ENCODE assay signal across 8 cellular contexts in the genomic region with DNA sequence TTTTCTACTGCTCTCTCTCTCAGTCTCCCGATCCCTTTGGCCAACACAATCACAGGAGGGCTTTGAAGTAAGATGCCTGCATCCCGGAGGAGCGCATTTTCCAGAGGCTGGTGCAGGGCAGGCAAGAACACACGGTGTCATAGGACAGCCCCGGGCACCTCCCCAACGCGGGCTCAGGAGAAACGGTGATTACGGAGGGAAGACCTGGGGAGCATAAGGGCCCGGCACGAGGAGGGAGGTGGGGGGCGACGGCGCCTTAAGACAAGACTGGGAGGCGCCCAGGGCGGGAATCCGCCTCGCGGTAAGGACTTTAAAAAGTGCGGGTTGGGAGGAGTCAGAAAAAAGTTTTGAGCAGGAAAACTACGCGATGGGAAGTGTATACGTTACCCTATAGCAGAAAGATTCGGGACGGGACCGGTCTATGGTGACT. TPM values are rescaled to one million over a fixed set of nuclear protein-coding genes. Genes with fewer than 3 reads are reported as not detected.
DNase-seq lines count a peak whose midpoint lies in the region; ATAC-seq and TF ChIP-seq lines count a peak whose summit lies in the region.

No MANE protein-coding gene starts in this region.

- peak overlapping the region; percentile 50 for H3K27ac ChIP-seq in OCI-LY7 (ENCODE audit: low read depth, low read length, poor library complexity, severe bottlenecking)
- H3K27ac ChIP-seq in brain microvascular endothelial cell, result peak overlapping the region; percentile 20

- in situ Hi-C loops in brain microvascular endothelial cell (cut with HindIII; ENCODE audit: low pct_ligation_motif_present, low sequenced_read_pairs), result no loop called here

- H2AFZ ChIP-seq in OCI-LY7 (ENCODE audit: low read length), result peak overlapping the region; percentile 97

- intact Hi-C loops in OCI-LY7 (cut with micrococcal nuclease; ENCODE audit: unreplicated experiment), result loop anchor here (1.0 kb wide), 1 partner anchor 20 kb away; the partner anchor contains the start of gene ZNF816

- TSS peak; percentile 89 for BruUV-seq in OCI-LY7 (replicated peaks; lab: Mats Ljungman, UMichigan)

- peaks cover 8% of the 10 kb centered on the region for H3K4me1 ChIP-seq in OCI-LY7 (ENCODE audit: insufficient read depth, low read length, poor library complexity, severe bottlenecking)

- peak; percentile 20 for ATAC-seq in HG02588 (IDR thresholded peaks at IDR 0.05; ENCODE audit: unreplicated experiment)

- H3K9me2 ChIP-seq in OCI-LY7 (ENCODE audit: insufficient read depth, low read length), result no peaks in the 10 kb centered on the region

- DNase-seq in NCI-H1417 (lab: John Stamatoyannopoulos, UW), result peak in 2 of 3 experiments; percentile 46 to 62
- no peak for DNase-seq in NCI-H1417 treated with DMSO at 0.1 percent for 48 hours (lab: John Stamatoyannopoulos, UW)
- DNase-seq in OCI-LY7 (ENCODE audit: low spot score), result peak; percentile 32
- DNase-seq in brain microvascular endothelial cell, result peak; percentile 7
- DNase-seq in kidney epithelial cell (ENCODE audit: low read depth), result no peak
- DNase-seq in stimulated activated CD8-positive, alpha-beta memory T cell treated with anti-CD3 and anti-CD28 coated beads, Interleukin-4, amount 100 ng/mL, for 48 hours, result peak; percentile 42
- DNase-seq in ureter (ENCODE audit: low spot score), result no peak

- H3K27me3 ChIP-seq in brain microvascular endothelial cell (replicated peaks), result no peaks in the 10 kb centered on the region
- H3K27me3 ChIP-seq in kidney epithelial cell (ENCODE audit: control insufficient read depth, insufficient read depth, low read length), result no peaks in the 10 kb centered on the region

- H3K36me3 ChIP-seq in OCI-LY7 (ENCODE audit: insufficient read depth, low read length), result peaks cover 5% of the 10 kb centered on the region
- H3K36me3 ChIP-seq in brain microvascular endothelial cell (replicated peaks), result no peaks in the 10 kb centered on the region
- H3K36me3 ChIP-seq in kidney epithelial cell (ENCODE audit: control insufficient read depth, insufficient read depth, low read length), result peaks cover 1% of the 10 kb centered on the region

- H3K4me2 ChIP-seq in OCI-LY7 (ENCODE audit: low read length), result peak overlapping the region; percentile 99

- POLR2A ChIA-PET in OCI-LY7 (lab: Charles Lee), result no interaction called here

- H4K20me1 ChIP-seq in OCI-LY7 (ENCODE audit: insufficient read depth, low read length), result no peaks in the 10 kb centered on the region

- H3K4me3 ChIP-seq in OCI-LY7 (ENCODE audit: low read depth, low read length, poor library complexity, severe bottlenecking), result peak overlapping the region; percentile 97
- peak overlapping the region; percentile 72 for H3K4me3 ChIP-seq in brain microvascular endothelial cell (ENCODE audit: low read depth, low read length)
- peak overlapping the region; percentile 68 for H3K4me3 ChIP-seq in kidney epithelial cell (ENCODE audit: low read depth, low read length)

- CTCF ChIA-PET in OCI-LY7 (lab: Charles Lee; ENCODE audit: unreplicated experiment), result no interaction called here

- no peak for TF ChIP-seq CTCF in OCI-LY7 (conservative IDR thresholded peaks at IDR 0.05; ENCODE audit: low read length)
- no peak for TF ChIP-seq CTCF in brain microvascular endothelial cell (IDR thresholded peaks at IDR 0.05; ENCODE audit: low read depth, low read length, missing control alignments)
- no peak for TF ChIP-seq CTCF in kidney epithelial cell (IDR thresholded peaks at IDR 0.05; ENCODE audit: insufficient read depth, low read length, poor library complexity, severe bottlenecking)

- H3K9me3 ChIP-seq in OCI-LY7 (ENCODE audit: low read length), result no peaks in the 10 kb centered on the region

- peaks cover 24% of the 10 kb centered on the region; the same call in 1 of the 2 replicates for H3K79me2 ChIP-seq in OCI-LY7 (ENCODE audit: insufficient read depth, low read depth, low read length)

RNA-seq across cellular contexts. Expression of gene ZNF888, which starts 18.7 kb away (rescaled TPM):
- total RNA-seq in OCI-LY7 (2014; rRNA removed; shearing (Covaris generic)), result 7.4 and 8.5 TPM in 2 replicates
- 9.0 and 11.3 TPM in 2 replicates for total RNA-seq in OCI-LY7 (2022)
- total RNA-seq in kidney epithelial cell, result 4.3 and 5.4 TPM in 2 replicates
- total RNA-seq in ureter, result 52.4 TPM

RNA-seq across cellular contexts. Expression of gene ZNF816, which starts 20.7 kb away (rescaled TPM):
- 5.8 and 8.8 TPM in 2 replicates for total RNA-seq in OCI-LY7 (2014; rRNA removed; shearing (Covaris generic))
- 8.6 and 10.5 TPM in 2 replicates for total RNA-seq in OCI-LY7 (2022)
- 12.8 and 13.1 TPM in 2 replicates for total RNA-seq in kidney epithelial cell
- 25.1 TPM for total RNA-seq in ureter

RNA-seq across cellular contexts. Expression of gene ZNF320, which starts 44.5 kb away (rescaled TPM):
- 8.0 and 13.5 TPM in 2 replicates for total RNA-seq in OCI-LY7 (2014; rRNA removed; shearing (Covaris generic))
- 16.1 and 16.9 TPM in 2 replicates for total RNA-seq in OCI-LY7 (2022)
- total RNA-seq in kidney epithelial cell, result 16.9 and 24.2 TPM in 2 replicates
- 51.1 TPM for total RNA-seq in ureter

Comparison
In these comparisons a context has a peak if more than half of its experiments do, and no peak if none do; other contexts are left out.
1. DNase-seq: peak in NCI-H1417 (2 of 3), OCI-LY7 (single experiment), brain microvascular endothelial cell (single experiment) and stimulated activated CD8-positive, alpha-beta memory T cell treated with anti-CD3 and anti-CD28 coated beads, Interleukin-4, amount 100 ng/mL, for 48 hours (single experiment); none in NCI-H1417 treated with DMSO at 0.1 percent for 48 hours (single experiment), kidney epithelial cell (single experiment) and ureter (single experiment).
2. Peak in every context shown above with its lines, with median percentiles within 50 percentile points of each other: H3K4me3 ChIP-seq.